In the genomic region with DNA sequence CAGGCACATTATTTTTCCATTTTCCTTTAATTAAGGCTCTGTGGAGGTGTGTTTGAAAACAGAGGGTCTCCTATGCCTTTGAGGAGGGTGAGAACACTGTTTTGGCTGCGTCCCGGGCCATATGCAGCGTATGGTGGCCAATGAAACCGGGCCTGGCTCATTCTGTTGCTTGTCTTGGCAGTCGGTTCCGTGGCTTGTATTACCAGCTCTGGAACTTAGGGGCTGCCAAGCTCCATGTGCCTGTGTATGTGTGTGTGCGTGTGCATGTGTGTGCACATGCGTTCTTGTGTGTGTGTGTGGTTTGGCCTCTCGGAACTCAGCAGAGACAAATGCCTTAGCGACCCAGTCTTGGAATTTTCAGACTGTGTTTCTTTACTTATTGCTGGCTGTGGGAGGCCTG, we compare ENCODE assay signal across 9 cellular contexts. TPM values are rescaled to one million over a fixed set of nuclear protein-coding genes. Genes with fewer than 3 reads are reported as not detected.
DNase-seq lines count a peak whose midpoint lies in the region; ATAC-seq and TF ChIP-seq lines count a peak whose summit lies in the region.
"Had no signal": no experiment of that assay in that cellular context is flagged by ENCODE, and none has a peak within 500 bp of the region (broad histone marks: within the 10 kb centered on the region; RNA-seq: fewer than 3 reads in every experiment).

No MANE protein-coding gene starts in this region.

- no peak for TF ChIP-seq RAD21 in liver (IDR thresholded peaks at IDR 0.05)

- 44% methylated on average over 10 of the region's 10 CpGs for WGBS in liver
- 55 to 56% methylated on average over 10 of the region's 10 CpGs for WGBS in testis, 2 donors

- H3K4me1 ChIP-seq in liver (ENCODE audit: control insufficient read depth in 4 of 4, insufficient read depth in 4 of 4, low read length in 3 of 4) (peaks cover 9 to 52% (median 38%) of the 10 kb centered on the region in 4 donors), testis (peaks cover 21% of the 10 kb centered on the region)

- no peak overlapping the region for H3K9ac ChIP-seq in liver (ENCODE audit: low read depth in 1 of 2, low read length in 2 of 2)

- no peaks in the 10 kb centered on the region for H3K27me3 ChIP-seq in liver (ENCODE audit: control insufficient read depth in 4 of 4, insufficient read depth in 4 of 4, low read length in 3 of 4)
- no peaks in the 10 kb centered on the region for H3K27me3 ChIP-seq in testis

- TF ChIP-seq CTCF in choroid plexus epithelial cell (conservative IDR thresholded peaks at IDR 0.05; ENCODE audit: low read depth, low read length) (peak; percentile 12), liver (IDR thresholded peaks at IDR 0.05; ENCODE audit: low read depth, low read length, missing input control) (no peak), testis (IDR thresholded peaks at IDR 0.05) (no peak)

- H3K9me3 ChIP-seq in liver (ENCODE audit: control insufficient read depth in 4 of 4, low read length in 3 of 4), result no peaks in the 10 kb centered on the region
- H3K9me3 ChIP-seq in testis, result no peaks in the 10 kb centered on the region

- H3K36me3 ChIP-seq in liver (ENCODE audit: control insufficient read depth in 4 of 4, insufficient read depth in 3 of 4, low read depth in 1 of 4, low read length in 3 of 4), result peaks cover 0 to 12% (median 8%) of the 10 kb centered on the region in 4 donors
- H3K36me3 ChIP-seq in testis (ENCODE audit: low read depth, missing control alignments), result no peaks in the 10 kb centered on the region

- DNase-seq in LHCN-M2 (ENCODE audit: low read depth) (peak; percentile 44), choroid plexus epithelial cell (ENCODE audit: low read depth) (peak; percentile 72), testis (peak; percentile 50), NCI-H510A treated with DMSO at 0.1 percent for 48 hours (lab: John Stamatoyannopoulos, UW) (no peak), NAMALWA (ENCODE audit: low spot score) (no peak)
- DNase-seq in activated CD4-positive, alpha-beta T cell treated with anti-CD3 and anti-CD28 coated beads for 48 hours, result no peak
- DNase-seq: NCI-H1092 had no signal

- H3K4me3 ChIP-seq in choroid plexus epithelial cell (ENCODE audit: low read depth, low read length) (peak overlapping the region; percentile 33), liver (ENCODE audit: low read depth in 1 of 3, low read length in 3 of 3) (peak overlapping the region in 1 of 3 donors; percentile 7), testis (no peak overlapping the region)

- intact Hi-C loops in testis (cut with DNase I; ENCODE audit: low total_unique reads), result no loop called here

- peak overlapping the region; percentile 29 to 72 for H3K27ac ChIP-seq in liver (ENCODE audit: low read depth in 1 of 2, low read length in 2 of 2)
- no peak overlapping the region for H3K27ac ChIP-seq in testis

- TF ChIP-seq POLR2A in testis (IDR thresholded peaks at IDR 0.05), result no peak

- no peak for ATAC-seq in HG03108 (IDR thresholded peaks at IDR 0.05; ENCODE audit: unreplicated experiment)

TF ChIP-seq in liver, 16 proteins besides CTCF, POLR2A, EP300 and RAD21:
- TF ChIP-seq HNF4A (conservative IDR thresholded peaks at IDR 0.05), result no peak
- TF ChIP-seq, protein P1, sequence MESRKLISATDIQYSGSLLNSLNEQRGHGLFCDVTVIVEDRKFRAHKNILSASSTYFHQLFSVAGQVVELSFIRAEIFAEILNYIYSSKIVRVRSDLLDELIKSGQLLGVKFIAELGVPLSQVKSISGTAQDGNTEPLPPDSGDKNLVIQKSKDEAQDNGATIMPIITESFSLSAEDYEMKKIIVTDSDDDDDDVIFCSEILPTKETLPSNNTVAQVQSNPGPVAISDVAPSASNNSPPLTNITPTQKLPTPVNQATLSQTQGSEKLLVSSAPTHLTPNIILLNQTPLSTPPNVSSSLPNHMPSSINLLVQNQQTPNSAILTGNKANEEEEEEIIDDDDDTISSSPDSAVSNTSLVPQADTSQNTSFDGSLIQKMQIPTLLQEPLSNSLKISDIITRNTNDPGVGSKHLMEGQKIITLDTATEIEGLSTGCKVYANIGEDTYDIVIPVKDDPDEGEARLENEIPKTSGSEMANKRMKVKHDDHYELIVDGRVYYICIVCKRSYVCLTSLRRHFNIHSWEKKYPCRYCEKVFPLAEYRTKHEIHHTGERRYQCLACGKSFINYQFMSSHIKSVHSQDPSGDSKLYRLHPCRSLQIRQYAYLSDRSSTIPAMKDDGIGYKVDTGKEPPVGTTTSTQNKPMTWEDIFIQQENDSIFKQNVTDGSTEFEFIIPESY (IDR thresholded peaks at IDR 0.05), result no peak
- TF ChIP-seq, protein P2, sequence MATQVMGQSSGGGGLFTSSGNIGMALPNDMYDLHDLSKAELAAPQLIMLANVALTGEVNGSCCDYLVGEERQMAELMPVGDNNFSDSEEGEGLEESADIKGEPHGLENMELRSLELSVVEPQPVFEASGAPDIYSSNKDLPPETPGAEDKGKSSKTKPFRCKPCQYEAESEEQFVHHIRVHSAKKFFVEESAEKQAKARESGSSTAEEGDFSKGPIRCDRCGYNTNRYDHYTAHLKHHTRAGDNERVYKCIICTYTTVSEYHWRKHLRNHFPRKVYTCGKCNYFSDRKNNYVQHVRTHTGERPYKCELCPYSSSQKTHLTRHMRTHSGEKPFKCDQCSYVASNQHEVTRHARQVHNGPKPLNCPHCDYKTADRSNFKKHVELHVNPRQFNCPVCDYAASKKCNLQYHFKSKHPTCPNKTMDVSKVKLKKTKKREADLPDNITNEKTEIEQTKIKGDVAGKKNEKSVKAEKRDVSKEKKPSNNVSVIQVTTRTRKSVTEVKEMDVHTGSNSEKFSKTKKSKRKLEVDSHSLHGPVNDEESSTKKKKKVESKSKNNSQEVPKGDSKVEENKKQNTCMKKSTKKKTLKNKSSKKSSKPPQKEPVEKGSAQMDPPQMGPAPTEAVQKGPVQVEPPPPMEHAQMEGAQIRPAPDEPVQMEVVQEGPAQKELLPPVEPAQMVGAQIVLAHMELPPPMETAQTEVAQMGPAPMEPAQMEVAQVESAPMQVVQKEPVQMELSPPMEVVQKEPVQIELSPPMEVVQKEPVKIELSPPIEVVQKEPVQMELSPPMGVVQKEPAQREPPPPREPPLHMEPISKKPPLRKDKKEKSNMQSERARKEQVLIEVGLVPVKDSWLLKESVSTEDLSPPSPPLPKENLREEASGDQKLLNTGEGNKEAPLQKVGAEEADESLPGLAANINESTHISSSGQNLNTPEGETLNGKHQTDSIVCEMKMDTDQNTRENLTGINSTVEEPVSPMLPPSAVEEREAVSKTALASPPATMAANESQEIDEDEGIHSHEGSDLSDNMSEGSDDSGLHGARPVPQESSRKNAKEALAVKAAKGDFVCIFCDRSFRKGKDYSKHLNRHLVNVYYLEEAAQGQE (IDR thresholded peaks at IDR 0.05), result no peak
- no peak for TF ChIP-seq RXRA (IDR thresholded peaks at IDR 0.05)
- no peak for TF ChIP-seq GABPA (IDR thresholded peaks at IDR 0.05 in 1 of 2, conservative IDR thresholded peaks at IDR 0.05 in 1 of 2)
- no peak for TF ChIP-seq SP1 (IDR thresholded peaks at IDR 0.05)
- no peak for TF ChIP-seq NR2F2 (IDR thresholded peaks at IDR 0.05)
- no peak for TF ChIP-seq TAF1 (conservative IDR thresholded peaks at IDR 0.05)
- TF ChIP-seq, protein P3, sequence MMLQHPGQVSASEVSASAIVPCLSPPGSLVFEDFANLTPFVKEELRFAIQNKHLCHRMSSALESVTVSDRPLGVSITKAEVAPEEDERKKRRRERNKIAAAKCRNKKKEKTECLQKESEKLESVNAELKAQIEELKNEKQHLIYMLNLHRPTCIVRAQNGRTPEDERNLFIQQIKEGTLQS (IDR thresholded peaks at IDR 0.05), result no peak
- no peak for TF ChIP-seq EGR1 (IDR thresholded peaks at IDR 0.05; ENCODE audit: low read depth in 2 of 2)
- TF ChIP-seq HNF4G (IDR thresholded peaks at IDR 0.05), result no peak
- no peak for TF ChIP-seq YY1 (IDR thresholded peaks at IDR 0.05)
- TF ChIP-seq, protein P4, sequence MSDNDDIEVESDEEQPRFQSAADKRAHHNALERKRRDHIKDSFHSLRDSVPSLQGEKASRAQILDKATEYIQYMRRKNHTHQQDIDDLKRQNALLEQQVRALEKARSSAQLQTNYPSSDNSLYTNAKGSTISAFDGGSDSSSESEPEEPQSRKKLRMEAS (IDR thresholded peaks at IDR 0.05), result no peak
- TF ChIP-seq FOXA2 (IDR thresholded peaks at IDR 0.05), result no peak
- TF ChIP-seq JUND (IDR thresholded peaks at IDR 0.05), result no peak
- no peak for TF ChIP-seq FOXA1 (IDR thresholded peaks at IDR 0.05)

RNA-seq across cellular contexts. Expression of a gene that starts 2.7 kb away (rescaled TPM):
- 28.5 and 31.5 TPM in 2 replicates for total RNA-seq in LHCN-M2 (2014; rRNA removed)
- 41.2 TPM for polyA plus RNA-seq in LHCN-M2 (2012)
- 10 to 100 TPM in 1 of 2 donors, 1 to 10 TPM in 1; 8.6 to 14.6 TPM for total RNA-seq in liver
- 1 to 10 TPM; 2.4 to 8.8 TPM for polyA plus RNA-seq in liver
- total RNA-seq in testis, result 10 to 100 TPM; 10.7 to 19.0 TPM
- 14.0 TPM for polyA plus RNA-seq in testis (ENCODE audit: insufficient read depth, low read depth, low replicate concordance)

Comparison
In these comparisons a context has a peak if more than half of its experiments do, and no peak if none do; other contexts are left out.
1. DNase-seq: peak in LHCN-M2 (single experiment), choroid plexus epithelial cell (single experiment) and testis (single experiment); none in activated CD4-positive, alpha-beta T cell treated with anti-CD3 and anti-CD28 coated beads for 48 hours (single experiment), NCI-H510A treated with DMSO at 0.1 percent for 48 hours (single experiment) and NAMALWA (single experiment).
2. H3K27ac ChIP-seq: peak in liver (2 of 2); none in testis (0 of 2).